25 cellular contexts compared by ENCODE assay signal in genomic region chr10:27390681-27391080, GRCh38.
DNase-seq lines count a peak whose midpoint lies in the region; ATAC-seq, FAIRE-seq and TF ChIP-seq lines count a peak whose summit lies in the region.
"Had no signal": no experiment of that assay in that cellular context is flagged by ENCODE, and none has a peak within 500 bp of the region (broad histone marks: within the 10 kb centered on the region; RNA-seq: fewer than 3 reads in every experiment).

No MANE protein-coding gene starts in this region.

- DNase-seq in EL (peak; percentile 79), MG63 (peak; percentile 81), epithelial cell of esophagus (ENCODE audit: low read depth) (peak; percentile 96), keratinocyte (ENCODE audit: low read depth, low spot score) (peak; percentile 81), GOT3 (lab: John Stamatoyannopoulos, UW) (no peak)
- DNase-seq: activated CD4-positive, CD25-positive, alpha-beta regulatory T cell treated with anti-CD3 and anti-CD28 coated beads, Interleukin-2, amount 50 U/mL, for 72 hours; activated gamma-delta T cell treated with Interleukin-2 at 50 U/mL for 16 hours; activated T-cell treated with anti-CD3 and anti-CD28 coated beads, Interleukin-2, amount 50 U/mL, for 1 hour; DMS53; NCI-H146; NCI-H2171; NCI-H524 treated with DMSO at 0.1 percent for 48 hours; Right ventricle myocardium superior; stimulated activated naive CD4-positive, alpha-beta T cell treated with Interleukin-2 at 50 U/mL for 16 hours had no signal

- dilution Hi-C loops in keratinocyte (cut with MboI; ENCODE audit: extremely low pct_ligation_motif_present, low sequenced_read_pairs): no loop called here

- H3K9ac ChIP-seq in keratinocyte (ENCODE audit: control insufficient read depth, extremely low read depth, insufficient read depth, low read length): no peak overlapping the region

- H3K79me2 ChIP-seq in keratinocyte (ENCODE audit: control insufficient read depth, insufficient read depth, low read length): no peaks in the 10 kb centered on the region

- no peak for ATAC-seq in HG03139 (IDR thresholded peaks at IDR 0.05; ENCODE audit: unreplicated experiment)
- ATAC-seq in HG02884 (IDR thresholded peaks at IDR 0.05; ENCODE audit: unreplicated experiment): no peak
- no peak for ATAC-seq in HG03442 (IDR thresholded peaks at IDR 0.05; ENCODE audit: unreplicated experiment)
- ATAC-seq: gastroesophageal sphincter, GM23338 had no signal

- H3K9me1 ChIP-seq in keratinocyte (ENCODE audit: control insufficient read depth, extremely low read depth, insufficient read depth, low read length): no peaks in the 10 kb centered on the region

- FAIRE-seq in keratinocyte (lab: Jason Lieb, UNC): peak; percentile 98
- FAIRE-seq: endometrium had no signal

- peak overlapping the region; percentile 64 for H3K27ac ChIP-seq in keratinocyte (ENCODE audit: control insufficient read depth, insufficient read depth, low read length)
- H3K27ac ChIP-seq: coronary artery, gastroesophageal sphincter, neutrophil, prostate gland had no signal

- no peaks in the 10 kb centered on the region for H3K36me3 ChIP-seq in MG63
- H3K36me3 ChIP-seq in keratinocyte (ENCODE audit: control insufficient read depth in 2 of 2, extremely low read depth in 1 of 2, insufficient read depth in 2 of 2, low read length in 2 of 2): no peaks in the 10 kb centered on the region
- H3K36me3 ChIP-seq: gastroesophageal sphincter, neutrophil, prostate gland had no signal

- H3K4me1 ChIP-seq in keratinocyte (ENCODE audit: control insufficient read depth, extremely low read depth, insufficient read depth, low read length): peaks cover 26% of the 10 kb centered on the region
- H3K4me1 ChIP-seq: gastroesophageal sphincter, prostate gland had no signal

- TF ChIP-seq CTCF in epithelial cell of esophagus (IDR thresholded peaks at IDR 0.05; ENCODE audit: insufficient read depth, low read depth, low read length, missing control alignments) (no peak), keratinocyte (optimal IDR thresholded peaks at IDR 0.05 in 1 of 3, IDR thresholded peaks at IDR 0.05 in 1 of 3, conservative IDR thresholded peaks at IDR 0.05 in 1 of 3; ENCODE audit: extremely low read depth in 1 of 3, insufficient read depth in 2 of 3, low read length in 3 of 3) (no peak)

- no peak overlapping the region for H2AFZ ChIP-seq in keratinocyte (ENCODE audit: control insufficient read depth, low read length)

- H3K9me3 ChIP-seq in MG63: no peaks in the 10 kb centered on the region; the same call in 1 of the 2 replicates
- H3K9me3 ChIP-seq in keratinocyte (ENCODE audit: control insufficient read depth, low read depth, low read length): peaks cover 3% of the 10 kb centered on the region
- H3K9me3 ChIP-seq: gastroesophageal sphincter, neutrophil, prostate gland had no signal

- H3K4me3 ChIP-seq in MG63 (no peak overlapping the region), epithelial cell of esophagus (ENCODE audit: low read length) (no peak overlapping the region), keratinocyte (ENCODE audit: control insufficient read depth in 2 of 3, extremely low read depth in 1 of 3, insufficient read depth in 2 of 3, low read depth in 1 of 3, low read length in 3 of 3) (peak overlapping the region in 1 of 3 experiments; percentile 22)
- H3K4me3 ChIP-seq: coronary artery, gastroesophageal sphincter, GM23338, lung, prostate gland, skin epidermis had no signal

- H4K20me1 ChIP-seq in keratinocyte (ENCODE audit: control insufficient read depth, extremely low read depth, insufficient read depth, low read length): no peaks in the 10 kb centered on the region

- H3K4me2 ChIP-seq in keratinocyte (ENCODE audit: control insufficient read depth, extremely low read depth, insufficient read depth, low read depth, low read length): peak overlapping the region; percentile 80

- H3K27me3 ChIP-seq in MG63 (no peaks in the 10 kb centered on the region), keratinocyte (ENCODE audit: control insufficient read depth, extremely low read depth, insufficient read depth, low read length) (no peaks in the 10 kb centered on the region)
- H3K27me3 ChIP-seq: neutrophil had no signal
